17 cellular contexts compared by ENCODE assay signal in genomic region chr3:43185256-43185655, GRCh38.
DNase-seq lines count a peak whose midpoint lies in the region; ATAC-seq and TF ChIP-seq lines count a peak whose summit lies in the region.
"Had no signal": no experiment of that assay in that cellular context is flagged by ENCODE, and none has a peak within 500 bp of the region (broad histone marks: within the 10 kb centered on the region; RNA-seq: fewer than 3 reads in every experiment).

No MANE protein-coding gene starts in this region.

- H3K4me3 ChIP-seq in SJSA1, result no peak overlapping the region
- no peak overlapping the region for H3K4me3 ChIP-seq in mesenchymal stem cell (ENCODE audit: insufficient read depth in 1 of 2, low read depth in 1 of 2, low read length in 2 of 2)
- H3K4me3 ChIP-seq in upper lobe of left lung, result no peak overlapping the region
- H3K4me3 ChIP-seq in MM.1S (ENCODE audit: low read length), result no peak overlapping the region
- H3K4me3 ChIP-seq: BLaER1 treated with 17β-estradiol and CSF1 and Interleukin-3, amounts not matched to agents 10 nM and 100 nM; GM12878; GM23338 had no signal

- no peak overlapping the region for H2BK15ac ChIP-seq in mesenchymal stem cell (ENCODE audit: low read depth, poor library complexity, severe bottlenecking)

- no peaks in the 10 kb centered on the region for H3K79me1 ChIP-seq in mesenchymal stem cell (replicated peaks; ENCODE audit: low read length, poor library complexity, severe bottlenecking)

- TF ChIP-seq EP300 in upper lobe of left lung (IDR thresholded peaks at IDR 0.05), result no peak

- H3K4me2 ChIP-seq in mesenchymal stem cell (ENCODE audit: low read length, poor library complexity, severe bottlenecking) (no peak overlapping the region), MM.1S (ENCODE audit: low read depth, low read length) (no peak overlapping the region)
- H3K4me2 ChIP-seq: BLaER1 treated with 17β-estradiol and CSF1 and Interleukin-3, amounts not matched to agents 10 nM and 100 nM; GM23338 had no signal

- H3K9me2 ChIP-seq in MM.1S (replicated peaks; ENCODE audit: insufficient read depth, low read length), result no peaks in the 10 kb centered on the region

- peak overlapping the region in 1 of 2 experiments; percentile 63 for H3K4ac ChIP-seq in mesenchymal stem cell (ENCODE audit: low read depth in 1 of 2, low read length in 2 of 2)

- ATAC-seq in Right ventricle myocardium superior (ENCODE audit: poor library complexity) (no peak), upper lobe of left lung (ENCODE audit: low FRiP score in 2 of 2) (no peak), GM21737 (IDR thresholded peaks at IDR 0.05; ENCODE audit: unreplicated experiment) (no peak)
- no peak for ATAC-seq in naive thymus-derived CD8-positive, alpha-beta T cell
- ATAC-seq: GM12878, GM23338 had no signal

- H2AK5ac ChIP-seq in mesenchymal stem cell (ENCODE audit: low read length, severe bottlenecking), result no peak overlapping the region

- H3K9ac ChIP-seq in mesenchymal stem cell (ENCODE audit: low read length) (no peak overlapping the region), MM.1S (ENCODE audit: low read length) (no peak overlapping the region)
- H3K9ac ChIP-seq: BLaER1 treated with 17β-estradiol and CSF1 and Interleukin-3, amounts not matched to agents 10 nM and 100 nM had no signal

- peaks cover 24 to 45% (median 35%) of the 10 kb centered on the region in 4 donors for H3K4me1 Mint-ChIP-seq in naive thymus-derived CD8-positive, alpha-beta T cell
- H3K4me1 Mint-ChIP-seq: GM23338 had no signal

- H3K36me3 ChIP-seq in SJSA1 (no peaks in the 10 kb centered on the region), mesenchymal stem cell (ENCODE audit: control insufficient read depth in 1 of 2, insufficient read depth in 2 of 2, low read depth in 1 of 2, low read length in 2 of 2) (no peaks in the 10 kb centered on the region), upper lobe of left lung (no peaks in the 10 kb centered on the region), MM.1S (replicated peaks; ENCODE audit: insufficient read depth, low read length) (no peaks in the 10 kb centered on the region)
- H3K36me3 ChIP-seq: BLaER1 treated with 17β-estradiol and CSF1 and Interleukin-3, amounts not matched to agents 10 nM and 100 nM had no signal

- H4K20me1 ChIP-seq in MM.1S (ENCODE audit: insufficient read depth, low read length), result no peaks in the 10 kb centered on the region
- H4K20me1 ChIP-seq: BLaER1 treated with 17β-estradiol and CSF1 and Interleukin-3, amounts not matched to agents 10 nM and 100 nM had no signal

- H3K27me3 ChIP-seq in SJSA1 (replicated peaks), result no peaks in the 10 kb centered on the region
- peaks cover 0 to 25% of the 10 kb centered on the region in 2 experiments for H3K27me3 ChIP-seq in mesenchymal stem cell (ENCODE audit: control insufficient read depth in 1 of 2, insufficient read depth in 1 of 2, low read length in 2 of 2)
- no peaks in the 10 kb centered on the region for H3K27me3 ChIP-seq in upper lobe of left lung
- no peaks in the 10 kb centered on the region for H3K27me3 ChIP-seq in MM.1S (replicated peaks; ENCODE audit: insufficient read depth, low read length)
- H3K27me3 ChIP-seq: BLaER1 treated with 17β-estradiol and CSF1 and Interleukin-3, amounts not matched to agents 10 nM and 100 nM had no signal

- peak overlapping the region in 1 of 2 experiments; percentile 54 for H3K18ac ChIP-seq in mesenchymal stem cell (ENCODE audit: low read depth in 1 of 2, low read length in 2 of 2)

- no peak overlapping the region for H2BK120ac ChIP-seq in mesenchymal stem cell (ENCODE audit: low read depth, low read length)

- POLR2A ChIA-PET in naive thymus-derived CD8-positive, alpha-beta T cell (lab: Charles Lee), result interaction anchor here (1.0 to 1.1 kb wide), 2 partner anchors 9 to 32 kb away, joined by 4 to 5 read pairs; no protein-coding TSS in a partner anchor

- H3K79me2 ChIP-seq in MM.1S (ENCODE audit: low read length), result no peaks in the 10 kb centered on the region

- no peak for TF ChIP-seq CTCF in upper lobe of left lung (IDR thresholded peaks at IDR 0.05)
- no peak for TF ChIP-seq CTCF in MM.1S (IDR thresholded peaks at IDR 0.05; ENCODE audit: low read length)

- DNase-seq in cardiac septum (ENCODE audit: low spot score) (peak; percentile 56), Right ventricle myocardium superior (no peak), SJSA1 (ENCODE audit: low read depth in 1 of 2, low spot score in 2 of 2) (no peak), mesenchymal stem cell (no peak), upper lobe of left lung (no peak), MM.1S (no peak)
- DNase-seq in naive thymus-derived CD8-positive, alpha-beta T cell, result no peak
- DNase-seq: 8988T; Calu3; CD4-positive, alpha-beta T cell; DMS 273 treated with DMSO at 0.1 percent for 48 hours; DMS79; H7 had no signal

- H3K36me3 Mint-ChIP-seq in naive thymus-derived CD8-positive, alpha-beta T cell, result peaks cover 0 to 19% (median 8%) of the 10 kb centered on the region in 3 donors

- no peak overlapping the region for H3K23ac ChIP-seq in mesenchymal stem cell (ENCODE audit: low read length in 2 of 2)

- H3K27ac ChIP-seq in SJSA1 (0 out of 2 replicates have a peak overlapping the region, but pooled peaks have one; percentile 30), mesenchymal stem cell (ENCODE audit: low read length, poor library complexity, severe bottlenecking) (no peak overlapping the region), upper lobe of left lung (peak overlapping the region in 3 of 4 donors; percentile 33 to 58 (median 43)), MM.1S (ENCODE audit: low read length) (no peak overlapping the region)

- peaks cover 4% of the 10 kb centered on the region; the same call in 1 of the 2 replicates for H3F3A ChIP-seq in MM.1S (ENCODE audit: insufficient read depth, low read length)

- H4K8ac ChIP-seq in mesenchymal stem cell (ENCODE audit: low read length), result no peak overlapping the region

- H2BK12ac ChIP-seq in mesenchymal stem cell (ENCODE audit: low read length in 2 of 2), result peak overlapping the region; percentile 20 to 93

- intact Hi-C loops in cardiac septum (cut with DNase I) (no loop called here), Right ventricle myocardium superior (cut with DNase I) (no loop called here)

- 59% methylated on average over 2 of the region's 3 CpGs for WGBS in mesenchymal stem cell
- WGBS in upper lobe of left lung, 2 donors, result 75 to 84% methylated on average over 2 to 3 of the region's 3 CpGs

- peaks cover 0 to 22% (median 6%) of the 10 kb centered on the region in 9 donors for H3K9me3 Mint-ChIP-seq in naive thymus-derived CD8-positive, alpha-beta T cell
- H3K9me3 Mint-ChIP-seq: CD4-positive, alpha-beta T cell had no signal

- H3K4me1 ChIP-seq in SJSA1 (replicated peaks) (peaks cover 26% of the 10 kb centered on the region), mesenchymal stem cell (ENCODE audit: control insufficient read depth, insufficient read depth, low read depth, low read length) (peaks cover 3% of the 10 kb centered on the region), upper lobe of left lung (peaks cover 20 to 26% (median 23%) of the 10 kb centered on the region in 4 donors), MM.1S (ENCODE audit: low read length) (peaks cover 12% of the 10 kb centered on the region)

- H3K9me3 ChIP-seq in SJSA1 (replicated peaks), result no peaks in the 10 kb centered on the region
- no peaks in the 10 kb centered on the region for H3K9me3 ChIP-seq in mesenchymal stem cell (ENCODE audit: control insufficient read depth, low read length)
- no peaks in the 10 kb centered on the region for H3K9me3 ChIP-seq in upper lobe of left lung
- H3K9me3 ChIP-seq in MM.1S (replicated peaks; ENCODE audit: insufficient read depth, low read length), result no peaks in the 10 kb centered on the region

- H2AFZ ChIP-seq in mesenchymal stem cell (ENCODE audit: low read depth, low read length), result no peak overlapping the region
- H2AFZ ChIP-seq in MM.1S (ENCODE audit: low read length), result no peak overlapping the region
- H2AFZ ChIP-seq: GM23338 had no signal

- H3K4me3 Mint-ChIP-seq in naive thymus-derived CD8-positive, alpha-beta T cell, result no peak overlapping the region
- H3K4me3 Mint-ChIP-seq: CD4-positive, alpha-beta T cell; GM23338 had no signal

- H2BK5ac ChIP-seq in mesenchymal stem cell (ENCODE audit: low read depth, low read length, poor library complexity, severe bottlenecking), result no peak overlapping the region

- H3K27ac Mint-ChIP-seq in naive thymus-derived CD8-positive, alpha-beta T cell, result peak overlapping the region in 4 of 10 donors; percentile 34 to 79 (median 46)
- H3K27ac Mint-ChIP-seq: CD4-positive, alpha-beta T cell; GM23338 had no signal

- no peak overlapping the region for H3K14ac ChIP-seq in mesenchymal stem cell (ENCODE audit: low read length in 2 of 2)

- no peak for TF ChIP-seq POLR2A in upper lobe of left lung (IDR thresholded peaks at IDR 0.05)

- H4K91ac ChIP-seq in mesenchymal stem cell (ENCODE audit: low read length), result peak overlapping the region; percentile 72

- H3K27me3 Mint-ChIP-seq in naive thymus-derived CD8-positive, alpha-beta T cell, result no peaks in the 10 kb centered on the region
- H3K27me3 Mint-ChIP-seq: CD4-positive, alpha-beta T cell had no signal

Comparison
In these comparisons a context has a peak if more than half of its experiments do, and no peak if none do; other contexts are left out.
1. H3K27ac ChIP-seq: peak in SJSA1 (single experiment) and upper lobe of left lung (3 of 4); none in mesenchymal stem cell (single experiment) and MM.1S (single experiment).